ENCODE assay signal across 8 cellular contexts in the genomic region with DNA sequence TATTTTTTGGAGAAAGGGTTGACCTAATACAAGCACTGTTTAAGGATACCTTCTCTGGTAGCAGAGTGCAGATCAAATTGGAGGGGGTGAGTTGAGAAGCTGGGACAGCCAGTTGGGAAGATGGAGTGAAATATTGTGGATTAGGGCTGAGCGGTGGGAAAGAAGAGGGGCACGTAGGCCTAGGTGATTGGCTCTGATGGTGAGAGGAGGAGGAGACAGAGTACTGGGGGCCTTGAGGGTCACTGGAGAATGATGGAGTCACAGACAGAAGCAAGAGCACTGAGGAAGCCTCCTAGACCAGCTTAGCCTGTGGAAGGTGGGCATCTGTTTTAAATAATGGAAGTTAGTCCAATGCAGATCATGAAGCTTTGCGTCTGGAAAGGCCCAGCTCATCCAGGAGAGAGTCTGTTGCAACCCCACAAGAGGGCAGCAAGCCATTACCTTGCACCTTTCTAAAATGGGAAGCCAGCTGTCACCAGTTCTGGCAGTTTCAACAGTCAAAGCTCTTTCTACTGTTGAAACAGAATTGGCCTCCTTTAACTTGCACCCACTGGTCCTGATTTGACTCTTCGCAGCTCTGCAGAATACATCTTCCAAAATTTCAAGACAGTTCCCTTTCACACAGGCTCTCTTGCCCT. TPM values are rescaled to one million over a fixed set of nuclear protein-coding genes. Genes with fewer than 3 reads are reported as not detected.
DNase-seq lines count a peak whose midpoint lies in the region; ATAC-seq and TF ChIP-seq lines count a peak whose summit lies in the region.

No MANE protein-coding gene starts in this region.

- peak; percentile 93 for ATAC-seq in left lobe of liver
- ATAC-seq in GM18498 (IDR thresholded peaks at IDR 0.05; ENCODE audit: unreplicated experiment) = no peak
- ATAC-seq in HG02938 (IDR thresholded peaks at IDR 0.05; ENCODE audit: unreplicated experiment) = no peak
- ATAC-seq in GM18511 (IDR thresholded peaks at IDR 0.05; ENCODE audit: unreplicated experiment) = no peak

- DNase-seq in COLO668 (lab: John Stamatoyannopoulos, UW; ENCODE audit: unreplicated experiment) = peak; percentile 37
- DNase-seq in GM20000 (ENCODE audit: low spot score) = peak; percentile 73
- peak; percentile 70 for DNase-seq in NCI-H82 (lab: John Stamatoyannopoulos, UW)
- peak; percentile 68 for DNase-seq in astrocyte of the spinal cord (ENCODE audit: low read depth, low spot score)
- no peak for DNase-seq in left lobe of liver (ENCODE audit: low spot score)

- in situ Hi-C loops in astrocyte of the spinal cord (cut with HindIII; ENCODE audit: low sequenced_read_pairs) = no loop called here

- no peak overlapping the region for H3K4me3 ChIP-seq in astrocyte of the spinal cord (ENCODE audit: low read depth, low read length)

- TF ChIP-seq CTCF in GM20000 (IDR thresholded peaks at IDR 0.05; ENCODE audit: extremely low read depth, missing control alignments) = peak; percentile 53
- peak; percentile 77 for TF ChIP-seq CTCF in astrocyte of the spinal cord (IDR thresholded peaks at IDR 0.05; ENCODE audit: low read depth, low read length)

RNA-seq across cellular contexts. Expression of gene SLC9A5, which starts 11.8 kb away (rescaled TPM):
- total RNA-seq in left lobe of liver = 0.30 TPM

RNA-seq across cellular contexts. Expression of gene FHOD1, which starts 13.3 kb away (rescaled TPM):
- 5.9 TPM for total RNA-seq in left lobe of liver

RNA-seq across cellular contexts. Expression of gene PLEKHG4, which starts 18.8 kb away (rescaled TPM):
- 0.20 TPM for total RNA-seq in left lobe of liver

RNA-seq across cellular contexts. Expression of gene TMEM208, which starts 33.6 kb away (rescaled TPM):
- 44.9 TPM for total RNA-seq in left lobe of liver
